In the genomic region with DNA sequence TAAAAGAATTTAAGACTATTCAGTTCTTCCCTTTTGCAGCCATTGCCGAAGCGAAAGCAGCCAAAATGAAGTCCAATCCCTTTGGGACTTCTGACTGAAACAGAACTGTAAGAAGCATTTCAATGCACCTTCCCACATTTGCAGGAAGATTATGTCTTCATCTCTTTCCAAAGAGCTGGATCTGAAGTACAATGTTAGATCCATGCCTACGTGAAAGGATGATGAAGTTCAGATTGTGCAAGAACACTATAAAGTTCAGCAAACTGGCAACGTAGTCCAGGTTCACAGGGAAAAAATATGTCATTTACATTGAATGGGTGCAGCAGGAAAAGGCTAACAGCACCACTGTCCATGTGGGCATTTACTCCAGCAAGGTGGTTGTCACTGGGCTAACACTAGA, we compare ENCODE assay signal across 13 cellular contexts. TPM values are rescaled to one million over a fixed set of nuclear protein-coding genes. Genes with fewer than 3 reads are reported as not detected.
A peak's percentile ranks its signal among the peaks of the same experiment; 100 is the strongest.
DNase-seq lines count a peak whose midpoint lies in the region; ATAC-seq and TF ChIP-seq lines count a peak whose summit lies in the region.
"Had no signal": no experiment of that assay in that cellular context is flagged by ENCODE, and none has a peak within 500 bp of the region (broad histone marks: within the 10 kb centered on the region; RNA-seq: fewer than 3 reads in every experiment).

No MANE protein-coding gene starts in this region.

- POLR2A ChIA-PET in MCF 10A (lab: Yijun Ruan, JAX) = interaction anchor here (0.7 kb wide), 1 partner anchor 10 kb away, joined by 3 read pairs; no protein-coding TSS in a partner anchor

- DNase-seq in MCF 10A (ENCODE audit: unreplicated experiment) (peak; percentile 4), breast epithelium (ENCODE audit: low spot score in 2 of 2) (no peak), amniotic epithelial cell (ENCODE audit: low read depth) (peak; percentile 38), fibroblast of villous mesenchyme (ENCODE audit: low read depth) (peak; percentile 17), smooth muscle cell (lab: John Stamatoyannopoulos, UW; ENCODE audit: unreplicated experiment) (no peak), endodermal cell (no peak)
- no peak for DNase-seq in activated naive CD8-positive, alpha-beta T cell treated with anti-CD3 and anti-CD28 coated beads for 36 hours
- DNase-seq: AML-193, GF-D8, H7 had no signal

- no peak overlapping the region for H3K4me3 ChIP-seq in breast epithelium
- no peak overlapping the region for H3K4me3 ChIP-seq in fibroblast of villous mesenchyme (ENCODE audit: low read depth, low read length)
- no peak overlapping the region for H3K4me3 ChIP-seq in smooth muscle cell
- no peak overlapping the region for H3K4me3 ChIP-seq in endodermal cell (ENCODE audit: low read length)
- H3K4me3 ChIP-seq: BLaER1 had no signal

- no peaks in the 10 kb centered on the region for H3F3A ChIP-seq in smooth muscle cell (ENCODE audit: low read depth)

- H3K79me2 ChIP-seq in smooth muscle cell (ENCODE audit: low read depth) = no peaks in the 10 kb centered on the region

- TF ChIP-seq CTCF in MCF 10A (IDR thresholded peaks at IDR 0.05; ENCODE audit: unreplicated experiment) = no peak
- no peak for TF ChIP-seq CTCF in breast epithelium (IDR thresholded peaks at IDR 0.05)
- TF ChIP-seq CTCF in fibroblast of villous mesenchyme (IDR thresholded peaks at IDR 0.05; ENCODE audit: insufficient read depth, low read depth, low read length) = no peak
- no peak for TF ChIP-seq CTCF in smooth muscle cell (IDR thresholded peaks at IDR 0.05; ENCODE audit: borderline replicate concordance, insufficient read depth, poor library complexity, severe bottlenecking)
- no peak for TF ChIP-seq CTCF in endodermal cell (conservative IDR thresholded peaks at IDR 0.05)

- no peak for TF ChIP-seq POLR2A in breast epithelium (IDR thresholded peaks at IDR 0.05)

- H3K4me1 ChIP-seq in breast epithelium (no peaks in the 10 kb centered on the region), smooth muscle cell (ENCODE audit: low read depth) (peaks cover under 1% of the 10 kb centered on the region), endodermal cell (ENCODE audit: control insufficient read depth, insufficient read depth, low read length) (no peaks in the 10 kb centered on the region)

- 82% methylated on average over 4 of the region's 4 CpGs for WGBS in smooth muscle cell (ENCODE audit: low lambda C conversion rate)
- 90% methylated on average over 4 of the region's 4 CpGs for WGBS in endodermal cell (ENCODE audit: insufficient coverage in 1 of 2, insufficient read length in 1 of 2), 2 experiments

- H3K27ac ChIP-seq in breast epithelium (no peak overlapping the region), smooth muscle cell (ENCODE audit: low read depth) (no peak overlapping the region), endodermal cell (ENCODE audit: low read depth, low read length) (no peak overlapping the region)
- H3K27ac ChIP-seq: 22Rv1, BLaER1 had no signal

- peak overlapping the region; percentile 42 for H2AFZ ChIP-seq in smooth muscle cell (ENCODE audit: low read depth)

- H3K36me3 Mint-ChIP-seq in MCF 10A (ENCODE audit: insufficient read depth, unreplicated experiment) (no peaks in the 10 kb centered on the region), endodermal cell (ENCODE audit: low read depth) (no peaks in the 10 kb centered on the region)
- no peaks in the 10 kb centered on the region for H3K36me3 Mint-ChIP-seq in activated naive CD8-positive, alpha-beta T cell treated with anti-CD3 and anti-CD28 coated beads for 36 hours

- H3K27me3 ChIP-seq in breast epithelium (no peaks in the 10 kb centered on the region), smooth muscle cell (ENCODE audit: low read depth) (no peaks in the 10 kb centered on the region), endodermal cell (ENCODE audit: control insufficient read depth, insufficient read depth, low read length, poor library complexity, severe bottlenecking) (no peaks in the 10 kb centered on the region)
- H3K27me3 ChIP-seq: BLaER1 had no signal

- intact Hi-C loops in MCF 10A (cut with micrococcal nuclease) (no loop called here), breast epithelium (cut with DNase I; ENCODE audit: low total_unique reads) (no loop called here)

- no TSS peak for BruUV-seq in MCF 10A (replicated peaks; lab: Mats Ljungman, UMichigan)

- H3K9me3 ChIP-seq in breast epithelium = no peaks in the 10 kb centered on the region
- H3K9me3 ChIP-seq in smooth muscle cell (replicated peaks; ENCODE audit: low read depth) = no peaks in the 10 kb centered on the region
- H3K9me3 ChIP-seq in endodermal cell (ENCODE audit: control insufficient read depth, low read length) = no peaks in the 10 kb centered on the region
- H3K9me3 ChIP-seq: BLaER1 had no signal

- no peak overlapping the region for H3K4me2 ChIP-seq in smooth muscle cell
- H3K4me2 ChIP-seq: BLaER1 had no signal

- H4K20me1 ChIP-seq in smooth muscle cell (ENCODE audit: low read depth) = no peaks in the 10 kb centered on the region
- H4K20me1 ChIP-seq: BLaER1 had no signal

- H3K4me1 Mint-ChIP-seq in MCF 10A (ENCODE audit: insufficient read depth, unreplicated experiment) (no peaks in the 10 kb centered on the region), endodermal cell (no peaks in the 10 kb centered on the region)
- peaks cover 4% of the 10 kb centered on the region for H3K4me1 Mint-ChIP-seq in activated naive CD8-positive, alpha-beta T cell treated with anti-CD3 and anti-CD28 coated beads for 36 hours

- H3K9ac ChIP-seq in smooth muscle cell (ENCODE audit: low read depth) (no peak overlapping the region), endodermal cell (ENCODE audit: extremely low read depth, low read length, poor library complexity, severe bottlenecking) (no peak overlapping the region)
- H3K9ac ChIP-seq: BLaER1 had no signal

- no peaks in the 10 kb centered on the region for H3K36me3 ChIP-seq in breast epithelium
- H3K36me3 ChIP-seq in smooth muscle cell (ENCODE audit: low read depth) = no peaks in the 10 kb centered on the region
- H3K36me3 ChIP-seq in endodermal cell (ENCODE audit: control insufficient read depth, insufficient read depth, low read length) = no peaks in the 10 kb centered on the region
- H3K36me3 ChIP-seq: BLaER1 had no signal

- H3K4me3 Mint-ChIP-seq in MCF 10A (ENCODE audit: unreplicated experiment) (no peak overlapping the region), endodermal cell (no peak overlapping the region)
- H3K4me3 Mint-ChIP-seq in activated naive CD8-positive, alpha-beta T cell treated with anti-CD3 and anti-CD28 coated beads for 36 hours = no peak overlapping the region

- H3K27me3 Mint-ChIP-seq in MCF 10A (ENCODE audit: insufficient read depth, unreplicated experiment) (no peaks in the 10 kb centered on the region), endodermal cell (ENCODE audit: insufficient read depth) (no peaks in the 10 kb centered on the region)
- H3K27me3 Mint-ChIP-seq in activated naive CD8-positive, alpha-beta T cell treated with anti-CD3 and anti-CD28 coated beads for 36 hours = peaks cover 29% of the 10 kb centered on the region

- CTCF ChIA-PET in MCF 10A (lab: Yijun Ruan, JAX) = no interaction called here

- no peak overlapping the region for H3K27ac Mint-ChIP-seq in MCF 10A (ENCODE audit: low read depth, unreplicated experiment)
- H3K27ac Mint-ChIP-seq in activated naive CD8-positive, alpha-beta T cell treated with anti-CD3 and anti-CD28 coated beads for 36 hours = no peak overlapping the region
- no peak overlapping the region for H3K27ac Mint-ChIP-seq in endodermal cell

- no peaks in the 10 kb centered on the region for H3K9me3 Mint-ChIP-seq in MCF 10A (ENCODE audit: unreplicated experiment)
- no peaks in the 10 kb centered on the region for H3K9me3 Mint-ChIP-seq in activated naive CD8-positive, alpha-beta T cell treated with anti-CD3 and anti-CD28 coated beads for 36 hours
- no peaks in the 10 kb centered on the region for H3K9me3 Mint-ChIP-seq in endodermal cell

- no peak for ATAC-seq in HG03095 (IDR thresholded peaks at IDR 0.05; ENCODE audit: unreplicated experiment)

RNA-seq across cellular contexts. Expression of a gene that starts 6.0 kb away (rescaled TPM):
- total RNA-seq in MCF 10A (2022) (0.14 and 0.32 TPM in 2 replicates), breast epithelium (1 to 10 TPM; 2.9 to 4.3 (median 4.3) TPM), fibroblast of villous mesenchyme (0.32 and 0.43 TPM in 2 replicates), smooth muscle cell (3.5 and 4.4 TPM in 2 replicates), endodermal cell (under 1 TPM; 0.35 TPM)
- 2.1 and 3.0 TPM in 2 replicates for polyA plus RNA-seq in smooth muscle cell
- total RNA-seq in activated naive CD8-positive, alpha-beta T cell treated with anti-CD3 and anti-CD28 coated beads for 36 hours = not detected
- 2.6 TPM for polyA plus RNA-seq in endodermal cell (2013, experiment 1 of 2)
- polyA plus RNA-seq in endodermal cell (2013, experiment 2 of 2) = 2.1 TPM

Comparison
In these comparisons a context has a peak if more than half of its experiments do, and no peak if none do; other contexts are left out.
1. DNase-seq: peak in MCF 10A (single experiment), amniotic epithelial cell (single experiment) and fibroblast of villous mesenchyme (single experiment); none in breast epithelium (0 of 2), smooth muscle cell (single experiment), activated naive CD8-positive, alpha-beta T cell treated with anti-CD3 and anti-CD28 coated beads for 36 hours (single experiment) and endodermal cell (single experiment).